ENCODE assay signal across 1 cellular context in genomic region chr6:151240861-151241642, GRCh38.
TF ChIP-seq lines count a peak whose summit lies in the region.

No MANE protein-coding gene starts in this region.

TF ChIP-seq in IMR-90, 13 proteins besides CTCF, POLR2A, EP300 and RAD21:
- TF ChIP-seq RFX5 (IDR thresholded peaks at IDR 0.05; ENCODE audit: low read depth, low read length) (no peak), CEBPB (IDR thresholded peaks at IDR 0.05; ENCODE audit: low read depth, low read length) (peak; percentile 42; the same call in 1 of the 2 replicates), SMC3 (IDR thresholded peaks at IDR 0.05; ENCODE audit: low read depth, low read length) (no peak), MXI1 (IDR thresholded peaks at IDR 0.05; ENCODE audit: borderline replicate concordance, low read depth, low read length) (no peak), RCOR1 (IDR thresholded peaks at IDR 0.05; ENCODE audit: insufficient replicate concordance, low read length) (no peak)
- TF ChIP-seq, protein P1, sequence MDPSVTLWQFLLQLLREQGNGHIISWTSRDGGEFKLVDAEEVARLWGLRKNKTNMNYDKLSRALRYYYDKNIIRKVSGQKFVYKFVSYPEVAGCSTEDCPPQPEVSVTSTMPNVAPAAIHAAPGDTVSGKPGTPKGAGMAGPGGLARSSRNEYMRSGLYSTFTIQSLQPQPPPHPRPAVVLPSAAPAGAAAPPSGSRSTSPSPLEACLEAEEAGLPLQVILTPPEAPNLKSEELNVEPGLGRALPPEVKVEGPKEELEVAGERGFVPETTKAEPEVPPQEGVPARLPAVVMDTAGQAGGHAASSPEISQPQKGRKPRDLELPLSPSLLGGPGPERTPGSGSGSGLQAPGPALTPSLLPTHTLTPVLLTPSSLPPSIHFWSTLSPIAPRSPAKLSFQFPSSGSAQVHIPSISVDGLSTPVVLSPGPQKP (IDR thresholded peaks at IDR 0.05; ENCODE audit: borderline replicate concordance, low read depth, low read length): no peak
- TF ChIP-seq, protein P2, sequence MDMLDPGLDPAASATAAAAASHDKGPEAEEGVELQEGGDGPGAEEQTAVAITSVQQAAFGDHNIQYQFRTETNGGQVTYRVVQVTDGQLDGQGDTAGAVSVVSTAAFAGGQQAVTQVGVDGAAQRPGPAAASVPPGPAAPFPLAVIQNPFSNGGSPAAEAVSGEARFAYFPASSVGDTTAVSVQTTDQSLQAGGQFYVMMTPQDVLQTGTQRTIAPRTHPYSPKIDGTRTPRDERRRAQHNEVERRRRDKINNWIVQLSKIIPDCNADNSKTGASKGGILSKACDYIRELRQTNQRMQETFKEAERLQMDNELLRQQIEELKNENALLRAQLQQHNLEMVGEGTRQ (IDR thresholded peaks at IDR 0.05; ENCODE audit: low read depth, low read length): no peak
TF ChIP-seq in IMR-90: peak in this region for 1.
